Comparison of ENCODE assay signal across 12 cellular contexts in the genomic region with DNA sequence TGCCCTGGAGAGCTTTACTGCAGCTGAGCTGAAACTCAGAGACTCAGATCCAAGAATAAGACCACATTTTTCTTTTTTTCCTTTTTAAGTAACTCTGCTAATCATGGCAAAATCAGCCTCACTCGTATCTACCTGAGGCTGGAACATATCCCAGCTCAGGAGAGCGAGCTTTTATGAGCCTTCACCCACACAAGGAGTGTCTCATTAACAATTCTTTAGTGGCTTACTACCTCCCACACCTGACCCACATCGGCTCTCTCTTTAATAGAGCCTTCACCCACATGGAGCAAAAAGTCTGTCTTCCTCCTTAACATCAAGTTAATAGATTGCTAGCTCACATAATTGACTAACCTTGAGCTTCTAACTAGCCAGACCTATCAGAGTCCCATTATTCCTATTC. TPM values are rescaled to one million over a fixed set of nuclear protein-coding genes. Genes with fewer than 3 reads are reported as not detected.
A peak's percentile ranks its signal among the peaks of the same experiment; 100 is the strongest.
DNase-seq lines count a peak whose midpoint lies in the region; ATAC-seq and TF ChIP-seq lines count a peak whose summit lies in the region.
"Had no signal": no experiment of that assay in that cellular context is flagged by ENCODE, and none has a peak within 500 bp of the region (broad histone marks: within the 10 kb centered on the region; RNA-seq: fewer than 3 reads in every experiment).

No MANE protein-coding gene starts in this region.

- H3K27me3 ChIP-seq in body of pancreas, result no peaks in the 10 kb centered on the region
- H3K27me3 ChIP-seq in upper lobe of left lung, result no peaks in the 10 kb centered on the region

- no peak for TF ChIP-seq EP300 in upper lobe of left lung (IDR thresholded peaks at IDR 0.05)

- no peaks in the 10 kb centered on the region for H3K9me3 Mint-ChIP-seq in activated T-cell treated with anti-CD3 and anti-CD28 coated beads, Interleukin-2, amount 50 U/mL, for 24 hours
- H3K9me3 Mint-ChIP-seq in mesothelial cell of epicardium, result no peaks in the 10 kb centered on the region

- TF ChIP-seq POLR2A in body of pancreas (IDR thresholded peaks at IDR 0.05), result no peak
- no peak for TF ChIP-seq POLR2A in upper lobe of left lung (IDR thresholded peaks at IDR 0.05)

- H3K4me1 ChIP-seq in body of pancreas (peaks cover 10% of the 10 kb centered on the region), upper lobe of left lung (peaks cover 15 to 25% (median 22%) of the 10 kb centered on the region in 4 donors)

- peak overlapping the region; percentile 96 for H3K27ac Mint-ChIP-seq in activated T-cell treated with anti-CD3 and anti-CD28 coated beads, Interleukin-2, amount 50 U/mL, for 24 hours
- peak overlapping the region; percentile 91 for H3K27ac Mint-ChIP-seq in mesothelial cell of epicardium

- peak overlapping the region in 3 of 4 donors; percentile 5 to 54 (median 26) for H3K27ac ChIP-seq in body of pancreas
- H3K27ac ChIP-seq in upper lobe of left lung, result peak overlapping the region in 3 of 4 donors; percentile 7 to 63 (median 60)
- H3K27ac ChIP-seq: PC-9 had no signal

- no peaks in the 10 kb centered on the region for H3K27me3 Mint-ChIP-seq in activated T-cell treated with anti-CD3 and anti-CD28 coated beads, Interleukin-2, amount 50 U/mL, for 24 hours
- H3K27me3 Mint-ChIP-seq in mesothelial cell of epicardium (ENCODE audit: low read depth), result no peaks in the 10 kb centered on the region

- 43% methylated on average over 3 of the region's 3 CpGs for WGBS in body of pancreas, 2 donors
- WGBS in upper lobe of left lung, 2 donors, result 61 to 74% methylated on average over 3 of the region's 3 CpGs

- no peak for TF ChIP-seq CTCF in body of pancreas (IDR thresholded peaks at IDR 0.05)
- no peak for TF ChIP-seq CTCF in mesothelial cell of epicardium (IDR thresholded peaks at IDR 0.05; ENCODE audit: unreplicated experiment)
- no peak for TF ChIP-seq CTCF in upper lobe of left lung (IDR thresholded peaks at IDR 0.05)

- no peaks in the 10 kb centered on the region for H3K36me3 ChIP-seq in body of pancreas (replicated peaks in 1 of 2; ENCODE audit: insufficient read depth in 1 of 2, low read depth in 2 of 2)
- peaks cover 5 to 24% (median 7%) of the 10 kb centered on the region in 4 donors for H3K36me3 ChIP-seq in upper lobe of left lung

- peaks cover 60% of the 10 kb centered on the region for H3K4me1 Mint-ChIP-seq in activated T-cell treated with anti-CD3 and anti-CD28 coated beads, Interleukin-2, amount 50 U/mL, for 24 hours (ENCODE audit: low read depth)
- peaks cover 59% of the 10 kb centered on the region for H3K4me1 Mint-ChIP-seq in mesothelial cell of epicardium

- peaks cover 83% of the 10 kb centered on the region for H3K36me3 Mint-ChIP-seq in activated T-cell treated with anti-CD3 and anti-CD28 coated beads, Interleukin-2, amount 50 U/mL, for 24 hours (ENCODE audit: low read depth)
- H3K36me3 Mint-ChIP-seq in mesothelial cell of epicardium, result peaks cover 9% of the 10 kb centered on the region

- peak overlapping the region; percentile 8 for H3K4me3 Mint-ChIP-seq in activated T-cell treated with anti-CD3 and anti-CD28 coated beads, Interleukin-2, amount 50 U/mL, for 24 hours
- H3K4me3 Mint-ChIP-seq in mesothelial cell of epicardium, result no peak overlapping the region

- H3K9me3 ChIP-seq in body of pancreas, result no peaks in the 10 kb centered on the region
- no peaks in the 10 kb centered on the region for H3K9me3 ChIP-seq in upper lobe of left lung

- DNase-seq in activated T-cell treated with anti-CD3 and anti-CD28 coated beads, Interleukin-2, amount 50 U/mL, for 24 hours, result no peak
- DNase-seq in activated T-cell treated with anti-CD3 and anti-CD28 coated beads, Interleukin-2, amount 50 U/mL, for 48 hours, result no peak
- DNase-seq in body of pancreas (no peak), mesothelial cell of epicardium (ENCODE audit: low spot score in 2 of 2, unreplicated experiment in 2 of 2) (no peak), upper lobe of left lung (no peak), SHP77 treated with DMSO at 0.1 percent for 48 hours (lab: John Stamatoyannopoulos, UW) (no peak), left lobe of liver (ENCODE audit: low spot score) (no peak)
- DNase-seq: activated effector memory CD4-positive, alpha-beta T cell treated with Interleukin-2 at 50 U/mL for 16 hours; NCI-H187 treated with DMSO at 0.1 percent for 48 hours; PC-9; small intestine had no signal

- intact Hi-C loops in body of pancreas (cut with DNase I), result no loop called here

- no peak overlapping the region for H3K4me3 ChIP-seq in body of pancreas
- no peak overlapping the region for H3K4me3 ChIP-seq in upper lobe of left lung
- H3K4me3 ChIP-seq: PC-9 had no signal

- peak; percentile 38 for ATAC-seq in body of pancreas
- ATAC-seq in upper lobe of left lung (ENCODE audit: low FRiP score in 2 of 2), result no peak
- ATAC-seq in HG02678 (IDR thresholded peaks at IDR 0.05; ENCODE audit: unreplicated experiment), result no peak
- ATAC-seq in left lobe of liver, result no peak

RNA-seq across cellular contexts. Expression of a gene that starts 18.3 kb away (rescaled TPM):
- 10 to 100 TPM; 17.8 to 20.2 TPM for total RNA-seq in body of pancreas
- 70.4 to 77.1 TPM (median 75.3 TPM) in 3 replicates for total RNA-seq in mesothelial cell of epicardium
- 10 to 100 TPM; 21.0 to 40.4 (median 35.8) TPM for total RNA-seq in upper lobe of left lung
- total RNA-seq in left lobe of liver, result 6.5 TPM
